Comparison of ENCODE assay signal across 10 cellular contexts in the genomic region with DNA sequence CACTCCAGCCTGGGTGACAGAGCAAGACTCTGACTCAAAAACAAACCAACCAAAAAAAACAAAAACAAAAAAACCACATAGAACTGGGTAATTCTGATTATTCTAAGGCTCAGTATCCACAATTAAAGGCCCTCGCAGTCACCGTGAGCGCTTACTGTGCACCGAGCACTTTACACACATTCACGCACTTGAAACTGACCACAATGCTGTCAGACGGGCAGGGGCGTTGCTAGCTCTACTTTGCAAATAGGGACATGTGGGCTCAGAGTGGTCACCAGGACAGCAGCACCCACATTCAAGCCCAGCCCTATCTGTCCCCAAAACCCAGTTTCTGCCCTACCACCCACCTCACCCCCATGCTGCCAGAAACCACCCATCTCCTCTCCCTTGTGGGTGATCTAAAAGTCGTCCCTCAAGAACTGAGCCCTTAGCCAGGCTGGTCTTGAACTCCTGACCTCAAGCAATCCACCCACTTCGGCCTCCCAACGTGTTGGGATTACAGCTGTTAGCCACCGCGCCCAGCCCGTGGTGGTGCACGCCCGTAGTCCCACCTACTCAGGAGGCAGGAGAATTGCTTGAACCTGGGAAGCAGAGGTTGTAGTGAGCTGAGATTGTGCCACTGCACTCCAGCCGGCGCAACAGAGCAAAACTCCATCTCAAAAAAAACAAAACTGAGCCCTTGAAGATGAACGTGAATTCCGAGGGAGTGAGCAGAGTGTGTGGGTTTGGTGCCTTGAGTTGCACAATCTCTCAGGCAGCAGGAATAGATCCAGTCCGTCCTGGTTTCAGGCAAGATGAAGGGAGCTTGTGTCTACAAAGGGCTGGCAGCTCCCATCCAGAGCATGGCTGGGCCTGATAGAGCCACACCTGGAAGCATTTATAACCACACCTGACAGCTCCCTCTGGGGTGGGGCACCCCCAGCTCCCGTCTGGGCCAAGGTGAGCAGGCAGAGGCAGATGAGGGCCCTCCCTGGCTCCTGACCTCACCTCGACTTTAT. TPM values are rescaled to one million over a fixed set of nuclear protein-coding genes. Genes with fewer than 3 reads are reported as not detected.
A peak's percentile ranks its signal among the peaks of the same experiment; 100 is the strongest.
DNase-seq lines count a peak whose midpoint lies in the region; ATAC-seq and TF ChIP-seq lines count a peak whose summit lies in the region.
"Had no signal": no experiment of that assay in that cellular context is flagged by ENCODE, and none has a peak within 500 bp of the region (broad histone marks: within the 10 kb centered on the region; RNA-seq: fewer than 3 reads in every experiment).

No MANE protein-coding gene starts in this region.

- no peaks in the 10 kb centered on the region for H3K9me3 ChIP-seq in Caco-2
- no peaks in the 10 kb centered on the region for H3K9me3 ChIP-seq in Peyer's patch
- no peaks in the 10 kb centered on the region for H3K9me3 ChIP-seq in prostate gland

- H3K27ac Mint-ChIP-seq in Caco-2 (ENCODE audit: unreplicated experiment): no peak overlapping the region
- H3K27ac Mint-ChIP-seq: T-helper 1 cell treated with Interleukin-12 subunit alpha and Interleukin-12 subunit beta and Interleukin-4 antibody, amounts not matched to agents 30 μg/mL and 1 μg/mL, for 36 hours had no signal

- peaks cover 39% of the 10 kb centered on the region for H3K4me1 ChIP-seq in Caco-2
- peaks cover 0 to 68% (median 9%) of the 10 kb centered on the region in 4 donors for H3K4me1 ChIP-seq in Peyer's patch
- H3K4me1 ChIP-seq in prostate gland (replicated peaks): peaks cover 31% of the 10 kb centered on the region

- H3K4me3 ChIP-seq in Caco-2 (ENCODE audit: low read depth, low read length): no peak overlapping the region
- H3K4me3 ChIP-seq in Peyer's patch: no peak overlapping the region
- H3K4me3 ChIP-seq in foreskin fibroblast (ENCODE audit: low read depth in 1 of 2, low read length in 2 of 2): no peak overlapping the region
- no peak overlapping the region for H3K4me3 ChIP-seq in prostate gland

- H3K9me3 Mint-ChIP-seq in Caco-2 (ENCODE audit: unreplicated experiment): no peaks in the 10 kb centered on the region
- H3K9me3 Mint-ChIP-seq: T-helper 1 cell treated with Interleukin-12 subunit alpha and Interleukin-12 subunit beta and Interleukin-4 antibody, amounts not matched to agents 30 μg/mL and 1 μg/mL, for 36 hours had no signal

- H3K27me3 ChIP-seq in Caco-2 (replicated peaks; ENCODE audit: control insufficient read depth, insufficient read depth, low read length) (no peaks in the 10 kb centered on the region), Peyer's patch (no peaks in the 10 kb centered on the region), prostate gland (replicated peaks; ENCODE audit: insufficient read depth) (no peaks in the 10 kb centered on the region)

- intact Hi-C loops in Caco-2 (cut with micrococcal nuclease; ENCODE audit: unreplicated experiment): no loop called here
- intact Hi-C loops in prostate gland (cut with DNase I): no loop called here

- BruUV-seq in Caco-2 (replicated peaks; lab: Mats Ljungman, UMichigan): no TSS peak

- no peak overlapping the region for H3K4me3 Mint-ChIP-seq in Caco-2 (ENCODE audit: unreplicated experiment)
- H3K4me3 Mint-ChIP-seq: T-helper 1 cell treated with Interleukin-12 subunit alpha and Interleukin-12 subunit beta and Interleukin-4 antibody, amounts not matched to agents 30 μg/mL and 1 μg/mL, for 36 hours had no signal

- TF ChIP-seq POLR2A in Peyer's patch (IDR thresholded peaks at IDR 0.05): peak in 1 of 2 donors; percentile 20
- TF ChIP-seq POLR2A in prostate gland (IDR thresholded peaks at IDR 0.05): peak; percentile 48

- POLR2A ChIA-PET in Caco-2 (lab: Charles Lee): interaction anchor here (0.5 to 0.6 kb wide), 2 partner anchors 13 to 62 kb away, joined by 3 to 5 read pairs; no protein-coding TSS in a partner anchor

- DNase-seq in Caco-2 (peak; percentile 62 to 80), Peyer's patch (peak in 2 of 3 donors; percentile 84 to 90), foreskin fibroblast (peak; percentile 89 to 94), prostate gland (ENCODE audit: low spot score) (peak; percentile 96), NCI-H1092 treated with DMSO at 0.1 percent for 48 hours (lab: John Stamatoyannopoulos, UW) (no peak)
- DNase-seq: stimulated activated CD4-positive, alpha-beta T cell treated with anti-CD3 and anti-CD28 coated beads, Interleukin-4, amount 100 ng/mL, for 24 hours had no signal

- ATAC-seq in GM21367 (IDR thresholded peaks at IDR 0.05; ENCODE audit: unreplicated experiment): no peak
- no peak for ATAC-seq in HG02840 (IDR thresholded peaks at IDR 0.05; ENCODE audit: low FRiP score, unreplicated experiment)
- ATAC-seq in HG02678 (IDR thresholded peaks at IDR 0.05; ENCODE audit: unreplicated experiment): no peak

- H3K4me1 Mint-ChIP-seq in Caco-2 (ENCODE audit: low read depth, unreplicated experiment): peaks cover 8% of the 10 kb centered on the region

- H3K27ac ChIP-seq in Peyer's patch: peak overlapping the region; percentile 55 to 91 (median 72)
- H3K27ac ChIP-seq in prostate gland: peak overlapping the region; percentile 98

- TF ChIP-seq CTCF in Caco-2 (IDR thresholded peaks at IDR 0.05; ENCODE audit: insufficient read depth in 1 of 2, low read depth in 1 of 2, low read length in 1 of 2, severe bottlenecking in 1 of 2, unreplicated experiment in 1 of 2) (no peak), Peyer's patch (IDR thresholded peaks at IDR 0.05) (no peak), foreskin fibroblast (IDR thresholded peaks at IDR 0.05; ENCODE audit: low read depth, low read length) (no peak), prostate gland (IDR thresholded peaks at IDR 0.05) (no peak)

- CTCF ChIA-PET in Caco-2 (lab: Charles Lee): interaction anchor here (1.0 to 1.4 kb wide), 3 partner anchors 17 to 119 kb away, joined by 5 to 24 read pairs (median 6); no protein-coding TSS in a partner anchor

- peaks cover 11% of the 10 kb centered on the region for H3K36me3 Mint-ChIP-seq in Caco-2 (ENCODE audit: insufficient read depth, unreplicated experiment)

- H3K36me3 ChIP-seq in Caco-2 (ENCODE audit: control insufficient read depth, insufficient read depth, low read length) (no peaks in the 10 kb centered on the region), Peyer's patch (no peaks in the 10 kb centered on the region), prostate gland (no peaks in the 10 kb centered on the region)

- 48% methylated on average over 22 of the region's 22 CpGs for WGBS in prostate gland

- H3K27me3 Mint-ChIP-seq in Caco-2 (ENCODE audit: insufficient read depth, unreplicated experiment): no peaks in the 10 kb centered on the region

RNA-seq across cellular contexts. Expression of a gene that starts 5.4 kb away (rescaled TPM):
- total RNA-seq in Caco-2 (2022) (82.1 and 89.1 TPM in 2 replicates), Peyer's patch (100 to 1,000 TPM in 1 of 4 donors, 10 to 100 TPM in 3; 59.0 to 139 (median 88.3) TPM), prostate gland (100 to 1,000 TPM; 781 to 833 TPM)
